ENCODE assay signal across 10 cellular contexts in the genomic region with DNA sequence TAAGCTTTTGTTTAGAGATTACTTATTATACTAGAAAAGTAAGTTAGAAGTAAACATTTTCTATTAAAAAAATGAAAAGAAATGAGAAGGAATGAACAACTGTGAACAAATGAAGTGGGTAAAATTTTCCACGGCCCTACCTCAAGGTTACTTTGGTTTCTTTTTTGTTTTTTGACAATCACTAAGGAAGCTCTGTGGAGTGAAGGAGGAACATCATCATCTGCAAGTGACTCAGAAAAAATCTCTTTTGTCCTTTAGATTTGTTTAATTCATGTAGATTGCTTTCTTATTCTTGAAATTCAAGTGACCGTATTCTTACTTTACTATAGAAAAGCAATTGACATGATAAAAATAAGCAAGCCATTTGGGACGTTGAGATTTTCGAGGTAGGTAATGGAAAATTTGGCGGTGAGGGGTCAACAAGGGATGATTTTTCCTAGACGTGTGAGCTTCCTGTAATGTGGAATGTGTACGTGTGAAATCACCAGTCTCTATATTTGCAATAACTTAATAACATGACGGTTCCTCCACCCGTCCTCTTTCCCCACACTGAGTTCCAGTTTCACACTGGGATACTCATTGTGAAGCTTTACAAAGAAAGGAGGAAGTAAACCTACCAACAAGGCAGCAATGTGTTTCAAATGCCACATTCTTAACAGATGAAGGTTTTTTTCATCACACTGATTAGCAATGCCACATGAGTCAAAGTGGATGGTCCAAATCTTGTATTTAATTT.
A peak's percentile ranks its signal among the peaks of the same experiment; 100 is the strongest.
DNase-seq lines count a peak whose midpoint lies in the region; ATAC-seq and TF ChIP-seq lines count a peak whose summit lies in the region.
"Had no signal": no experiment of that assay in that cellular context is flagged by ENCODE, and none has a peak within 500 bp of the region (broad histone marks: within the 10 kb centered on the region; RNA-seq: fewer than 3 reads in every experiment).

No MANE protein-coding gene starts in this region.

- 48 to 54% (median 51%) methylated on average over 9 of the region's 9 CpGs for WGBS in spleen, 5 donors

- no peak overlapping the region for H3K4me3 ChIP-seq in spleen
- H3K4me3 ChIP-seq: A549 had no signal

- peaks cover 0 to 12% (median 0%) of the 10 kb centered on the region in 6 donors for H3K4me1 ChIP-seq in spleen
- H3K4me1 ChIP-seq: A549 had no signal

- H3K9me3 ChIP-seq in spleen = no peaks in the 10 kb centered on the region
- H3K9me3 ChIP-seq: A549 had no signal

- no peak overlapping the region for H3K27ac ChIP-seq in spleen
- H3K27ac ChIP-seq: A549 had no signal

- TF ChIP-seq POLR2A in spleen (IDR thresholded peaks at IDR 0.05) = no peak

- no peak for TF ChIP-seq CTCF in spleen (IDR thresholded peaks at IDR 0.05 in 8 of 11, conservative IDR thresholded peaks at IDR 0.05 in 3 of 11)

- H3K27me3 ChIP-seq in spleen (replicated peaks in 1 of 7) = no peaks in the 10 kb centered on the region

- peak; percentile 46 for DNase-seq in SHP77 treated with DMSO at 0.1 percent for 48 hours (lab: John Stamatoyannopoulos, UW)
- DNase-seq in SHP77 (lab: John Stamatoyannopoulos, UW) = no peak
- DNase-seq in NOMO-1 treated with DMSO at 0.1 percent for 48 hours (lab: John Stamatoyannopoulos, UW; ENCODE audit: unreplicated experiment) = peak; percentile 94
- peak; percentile 63 for DNase-seq in pons (ENCODE audit: low spot score)
- DNase-seq in spleen = no peak
- DNase-seq in activated T-cell treated with anti-CD3 and anti-CD28 coated beads, Interleukin-2, amount 50 U/mL, for 48 hours = no peak
- DNase-seq in posterior cingulate gyrus = no peak
- DNase-seq: IMR-90 had no signal

- peak; percentile 61 for ATAC-seq in HG02840 (IDR thresholded peaks at IDR 0.05; ENCODE audit: low FRiP score, unreplicated experiment)
- ATAC-seq: A549 had no signal

- intact Hi-C loops in spleen (cut with DNase I; ENCODE audit: low total_unique reads) = no loop called here
- intact Hi-C loops in posterior cingulate gyrus (cut with DNase I) = no loop called here

- no peaks in the 10 kb centered on the region for H3K36me3 ChIP-seq in spleen

Comparison
In these comparisons a context has a peak if more than half of its experiments do, and no peak if none do; other contexts are left out.
1. DNase-seq: peak in SHP77 treated with DMSO at 0.1 percent for 48 hours (single experiment), NOMO-1 treated with DMSO at 0.1 percent for 48 hours (single experiment) and pons (single experiment); none in SHP77 (0 of 2), spleen (single experiment), activated T-cell treated with anti-CD3 and anti-CD28 coated beads, Interleukin-2, amount 50 U/mL, for 48 hours (0 of 2) and posterior cingulate gyrus (0 of 10).